ENCODE assay signal across 19 cellular contexts in the genomic region with DNA sequence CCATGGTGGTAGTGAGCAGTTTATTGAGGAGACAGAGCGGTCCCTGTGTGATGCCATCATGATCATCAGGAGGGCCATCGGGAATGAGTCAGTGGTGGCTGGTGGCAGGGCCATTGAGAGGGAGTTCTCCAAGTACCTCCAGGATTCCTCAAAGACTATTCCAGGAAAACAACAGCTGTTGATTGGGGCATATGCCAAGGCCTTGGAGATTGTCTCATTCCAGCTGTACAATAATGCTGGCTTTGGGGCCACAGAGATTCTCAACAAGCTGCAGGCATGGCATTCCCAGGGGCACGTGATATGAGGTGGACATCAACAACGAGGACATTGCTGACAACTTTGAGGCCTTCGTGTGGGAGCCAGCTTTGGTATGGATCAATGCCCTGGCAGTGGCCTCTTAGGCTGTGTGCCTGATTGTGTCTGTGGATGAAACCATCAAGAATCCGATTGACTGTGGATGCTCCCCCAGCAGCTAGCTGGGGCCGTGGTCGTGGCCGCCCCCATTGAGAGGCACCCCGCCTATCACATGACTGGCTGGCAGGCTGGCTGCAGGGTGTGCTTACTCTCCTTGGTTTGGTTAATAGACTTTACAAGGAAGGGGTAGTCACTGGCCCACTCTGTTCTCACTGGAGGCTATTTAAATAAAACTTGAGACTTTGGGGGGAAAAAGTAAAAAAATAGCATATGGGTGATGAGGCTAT. TPM values are rescaled to one million over a fixed set of nuclear protein-coding genes. Genes with fewer than 3 reads are reported as not detected.
"Had no signal": no experiment of that assay in that cellular context is flagged by ENCODE, and none has a peak within 500 bp of the region (broad histone marks: within the 10 kb centered on the region; RNA-seq: fewer than 3 reads in every experiment).

No MANE protein-coding gene starts in this region.

- H3K36me3 ChIP-seq: SJSA1 had no signal

- H3K9me3 ChIP-seq: SJSA1 had no signal

- H3K4me1 ChIP-seq: SJSA1 had no signal

- H3K4me3 ChIP-seq: SJSA1, SK-N-MC had no signal

- H3K27ac ChIP-seq: SJSA1, SK-N-MC had no signal

- DNase-seq: Kasumi-1, KG1, MM.1S, NCI-H1092 treated with DMSO at 0.1 percent for 48 hours, NCI-H1436, NCI-H187, NCI-H2029, NCI-H2081 treated with DMSO at 0.1 percent for 48 hours, NCI-H2171, NCI-H226, NCI-H510A, NCI-H524 treated with DMSO at 0.1 percent for 48 hours, NCI-H69, NCI-H774, Right ventricle myocardium superior, RPMI8226, SIG-M5 had no signal

- H3K27me3 ChIP-seq: SJSA1 had no signal

RNA-seq across cellular contexts. Expression of a gene that starts 16.7 kb away (rescaled TPM):
- total RNA-seq: SJSA1 had no signal

RNA-seq across cellular contexts. Expression of a gene that starts 41.7 kb away (rescaled TPM):
- total RNA-seq: Right ventricle myocardium superior had no signal
